ENCODE assay signal across 9 cellular contexts in genomic region chr3:124281453-124282316, GRCh38.
DNase-seq lines count a peak whose midpoint lies in the region; ATAC-seq and TF ChIP-seq lines count a peak whose summit lies in the region.
"Had no signal": no experiment of that assay in that cellular context is flagged by ENCODE, and none has a peak within 500 bp of the region (broad histone marks: within the 10 kb centered on the region; RNA-seq: fewer than 3 reads in every experiment).

No MANE protein-coding gene starts in this region.

- TF ChIP-seq CTCF in cardiac fibroblast (IDR thresholded peaks at IDR 0.05; ENCODE audit: low read depth, low read length) = peak; percentile 63
- peak; percentile 28 for TF ChIP-seq CTCF in lung (IDR thresholded peaks at IDR 0.05; ENCODE audit: control extremely low read depth, extremely low read depth)

- H3K27ac ChIP-seq in lung (ENCODE audit: low read depth in 1 of 2, low read length in 1 of 2) = no peak overlapping the region
- H3K27ac ChIP-seq: skin epidermis had no signal

- no peaks in the 10 kb centered on the region for H3K36me3 ChIP-seq in lung (ENCODE audit: control insufficient read depth in 2 of 2, insufficient read depth in 2 of 2, low read length in 2 of 2)

- no peak for ATAC-seq in lung (ENCODE audit: insufficient read depth, low FRiP score)
- no peak for ATAC-seq in HG03139 (IDR thresholded peaks at IDR 0.05; ENCODE audit: unreplicated experiment)
- ATAC-seq in GM21717 (IDR thresholded peaks at IDR 0.05; ENCODE audit: unreplicated experiment) = no peak

- no peak overlapping the region for H3K4me3 ChIP-seq in cardiac fibroblast (replicated peaks in 1 of 2; ENCODE audit: low read depth in 2 of 2, low read length in 2 of 2)
- H3K4me3 ChIP-seq in lung = no peak overlapping the region
- H3K4me3 ChIP-seq: skin epidermis had no signal

- peak; percentile 69 for DNase-seq in DMS 273 (lab: John Stamatoyannopoulos, UW; ENCODE audit: unreplicated experiment)
- DNase-seq in DMS 273 treated with DMSO at 0.1 percent for 48 hours (lab: John Stamatoyannopoulos, UW) = no peak
- peak; percentile 46 for DNase-seq in NCI-H1694 treated with DMSO at 0.1 percent for 48 hours (lab: John Stamatoyannopoulos, UW)
- peak; percentile 65 to 76 for DNase-seq in cardiac fibroblast (ENCODE audit: low read depth in 2 of 2)
- no peak for DNase-seq in lung (ENCODE audit: low spot score)
- no peak for DNase-seq in activated CD8-positive, alpha-beta memory T cell treated with anti-CD3 and anti-CD28 coated beads for 24 hours

- WGBS in lung, 2 donors = 62 to 68% methylated on average over 6 of the region's 6 CpGs

- no peaks in the 10 kb centered on the region for H3K27me3 ChIP-seq in lung (ENCODE audit: control insufficient read depth, insufficient read depth)

- peaks cover 6 to 13% of the 10 kb centered on the region in 2 donors for H3K4me1 ChIP-seq in lung (ENCODE audit: control insufficient read depth in 2 of 2, insufficient read depth in 2 of 2, low read length in 2 of 2)

- no peaks in the 10 kb centered on the region for H3K9me3 ChIP-seq in lung (ENCODE audit: control insufficient read depth in 2 of 2, insufficient read depth in 1 of 2, low read length in 1 of 2)

Comparison
In these comparisons a context has a peak if more than half of its experiments do, and no peak if none do; other contexts are left out.
1. DNase-seq: peak in DMS 273 (single experiment), NCI-H1694 treated with DMSO at 0.1 percent for 48 hours (single experiment) and cardiac fibroblast (2 of 2); none in DMS 273 treated with DMSO at 0.1 percent for 48 hours (single experiment), lung (single experiment) and activated CD8-positive, alpha-beta memory T cell treated with anti-CD3 and anti-CD28 coated beads for 24 hours (single experiment).